In the genomic region with DNA sequence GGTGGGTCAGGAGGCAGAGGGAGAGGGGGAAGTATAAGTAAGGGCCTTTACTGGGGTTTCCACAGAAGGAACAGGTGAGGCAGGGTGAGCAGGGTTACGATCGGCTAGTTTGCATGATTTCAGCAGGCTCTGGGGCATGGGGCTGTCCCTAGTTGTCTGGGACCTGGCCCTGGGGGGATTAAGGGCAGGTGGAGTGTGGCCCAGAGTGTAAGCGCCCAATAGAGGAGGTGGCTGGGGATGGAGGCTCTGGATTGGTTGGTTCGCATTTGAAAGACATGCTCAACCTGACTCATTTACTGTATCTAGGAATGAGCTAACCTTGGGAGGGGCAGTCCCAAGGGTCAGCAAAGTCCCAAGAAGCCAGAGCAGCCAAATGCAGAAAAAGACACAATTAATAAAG, we compare ENCODE assay signal across 16 cellular contexts.
"Had no signal": no experiment of that assay in that cellular context is flagged by ENCODE, and none has a peak within 500 bp of the region (broad histone marks: within the 10 kb centered on the region; RNA-seq: fewer than 3 reads in every experiment).

No MANE protein-coding gene starts in this region.

- ATAC-seq: activated T-cell treated with anti-CD3 and anti-CD28 coated beads, Interleukin-2, amount 50 U/mL, for 4 hours; stimulated activated naive CD8-positive, alpha-beta T cell treated with anti-CD3 and anti-CD28 coated beads, Interleukin-15, Interleukin-2, amounts not matched to agents 100 U/mL and 50 U/mL, for 24 hours had no signal

- H3K9me3 ChIP-seq: tibial artery had no signal

- H3K36me3 ChIP-seq: tibial artery had no signal

- H3K4me3 ChIP-seq: tibial artery had no signal

- H3K27ac ChIP-seq: tibial artery had no signal

- H3K27me3 ChIP-seq: tibial artery had no signal

- DNase-seq: activated CD4-positive, alpha-beta T cell treated with anti-CD3 and anti-CD28 coated beads, Interleukin-2, amount 50 U/mL, for 1 hour; activated CD4-positive, CD25-positive, alpha-beta regulatory T cell treated with anti-CD3 and anti-CD28 coated beads, Interleukin-2, amount 50 U/mL, for 72 hours; activated CD8-positive, alpha-beta memory T cell treated with anti-CD3 and anti-CD28 coated beads, Interleukin-2, amount 50 U/mL, for 4 hours; activated naive CD4-positive, alpha-beta T cell treated with anti-CD3 and anti-CD28 coated beads for 36 hours; activated T-cell treated with anti-CD3 and anti-CD28 coated beads, Interleukin-2, amount 50 U/mL, for 4 hours; central memory CD4-positive, alpha-beta T cell; foreskin melanocyte; head of caudate nucleus; immature natural killer cell; kidney glomerular epithelial cell; occipital lobe; posterior cingulate gyrus; retina; stimulated activated CD8-positive, alpha-beta memory T cell treated with anti-CD3 and anti-CD28 coated beads, Interleukin-4, amount 100 ng/mL, for 48 hours; stimulated activated naive CD8-positive, alpha-beta T cell treated with anti-CD3 and anti-CD28 coated beads, Interleukin-15, Interleukin-2, amounts not matched to agents 100 U/mL and 50 U/mL, for 24 hours; tibial artery had no signal
